ENCODE assay signal across 1 cellular context in genomic region chr2:69936913-69937312, GRCh38.
TF ChIP-seq lines count a peak whose summit lies in the region.

No MANE protein-coding gene starts in this region.

TF ChIP-seq in GM23338, 12 proteins besides CTCF, POLR2A, EP300 and RAD21 (continued from another document):
- TF ChIP-seq ZNF462 (CRISPR knock-in tag; IDR thresholded peaks at IDR 0.05) (no peak), EZH2 (IDR thresholded peaks at IDR 0.05; ENCODE audit: low read depth, unreplicated experiment) (no peak), NANOG (IDR thresholded peaks at IDR 0.05; ENCODE audit: borderline replicate concordance) (no peak), ETS1 (IDR thresholded peaks at IDR 0.05) (no peak), STAT1 (IDR thresholded peaks at IDR 0.05; ENCODE audit: unreplicated experiment) (no peak), CREB1 (CRISPR knock-in tag; IDR thresholded peaks at IDR 0.05; ENCODE audit: low read depth) (no peak), EZH2phosphoT487 (IDR thresholded peaks at IDR 0.05; ENCODE audit: unreplicated experiment) (no peak), ZNF114 (CRISPR knock-in tag; IDR thresholded peaks at IDR 0.05) (no peak), REST (IDR thresholded peaks at IDR 0.05; ENCODE audit: unreplicated experiment) (no peak)
